In genomic region chr13:112575680-112576079, GRCh38 we compare ENCODE assay signal across 13 cellular contexts. TPM values are rescaled to one million over a fixed set of nuclear protein-coding genes. Genes with fewer than 3 reads are reported as not detected.
DNase-seq lines count a peak whose midpoint lies in the region; ATAC-seq and TF ChIP-seq lines count a peak whose summit lies in the region.
"Had no signal": no experiment of that assay in that cellular context is flagged by ENCODE, and none has a peak within 500 bp of the region (broad histone marks: within the 10 kb centered on the region; RNA-seq: fewer than 3 reads in every experiment).

No MANE protein-coding gene starts in this region.

- CTCF ChIA-PET in activated CD4-positive, alpha-beta T cell treated with anti-CD3 and anti-CD28 coated beads, Interleukin-2, amount 10 ng/mL, durations not matched to agents 7 days and 5 days (lab: Charles Lee): no interaction called here
- CTCF ChIA-PET in SK-N-SH (lab: Yijun Ruan, JAX): interaction anchor here (1.5 kb wide), 1 partner anchor 1101 kb away, joined by 3 read pairs; no protein-coding TSS in a partner anchor

- POLR2A ChIA-PET in activated CD4-positive, alpha-beta T cell treated with anti-CD3 and anti-CD28 coated beads, Interleukin-2, amount 10 ng/mL, durations not matched to agents 7 days and 5 days (lab: Charles Lee): no interaction called here
- POLR2A ChIA-PET in SK-N-SH (lab: Yijun Ruan, JAX): interaction anchor here (0.6 kb wide), 1 partner anchor 25 kb away, joined by 3 read pairs; no protein-coding TSS in a partner anchor

- WGBS in SK-N-SH (ENCODE audit: low lambda C conversion rate): 95% methylated on average over 5 of the region's 5 CpGs

- no peaks in the 10 kb centered on the region for H3F3A ChIP-seq in SK-N-SH (replicated peaks; ENCODE audit: insufficient read depth)

- H3K36me3 ChIP-seq in SK-N-SH (replicated peaks in 1 of 2; ENCODE audit: control insufficient read depth in 1 of 2, insufficient read depth in 2 of 2, low read length in 1 of 2) (peaks cover 0 to 6% of the 10 kb centered on the region in 2 experiments), thoracic aorta (no peaks in the 10 kb centered on the region)

- H3K9me3 Mint-ChIP-seq in activated CD4-positive, alpha-beta T cell treated with anti-CD3 and anti-CD28 coated beads, Interleukin-2, amount 10 ng/mL, durations not matched to agents 7 days and 5 days: peaks cover 5% of the 10 kb centered on the region

- H3K27ac ChIP-seq in SK-N-SH (ENCODE audit: low read depth in 2 of 2, low read length in 1 of 2): no peak overlapping the region
- H3K27ac ChIP-seq in thoracic aorta: peak overlapping the region in 1 of 2 donors; percentile 0

- peaks cover 99% of the 10 kb centered on the region for H3K79me2 ChIP-seq in SK-N-SH (ENCODE audit: insufficient read depth)

- TF ChIP-seq CTCF in SK-N-SH (IDR thresholded peaks at IDR 0.05): no peak
- TF ChIP-seq CTCF in fibroblast of the aortic adventitia (IDR thresholded peaks at IDR 0.05; ENCODE audit: insufficient read depth, low read length): peak; percentile 30
- no peak for TF ChIP-seq CTCF in thoracic aorta (IDR thresholded peaks at IDR 0.05)

- ATAC-seq in thoracic aorta (ENCODE audit: insufficient number of reproducible peaks, low FRiP score, low read depth) (no peak), HG03097 (IDR thresholded peaks at IDR 0.05; ENCODE audit: low FRiP score, unreplicated experiment) (no peak)
- ATAC-seq: activated CD8-positive, alpha-beta memory T cell treated with anti-CD3 and anti-CD28 coated beads, Interleukin-2, amount 10 ng/mL, durations not matched to agents 7 days and 5 days; sciatic nerve had no signal

- H3K4me2 ChIP-seq in SK-N-SH: no peak overlapping the region

- no peak for TF ChIP-seq EP300 in SK-N-SH (IDR thresholded peaks at IDR 0.05; ENCODE audit: borderline replicate concordance in 1 of 2, low read depth in 1 of 2, low read length in 1 of 2)

- H3K27ac Mint-ChIP-seq in activated CD4-positive, alpha-beta T cell treated with anti-CD3 and anti-CD28 coated beads, Interleukin-2, amount 10 ng/mL, durations not matched to agents 7 days and 5 days: peak overlapping the region; percentile 31
- H3K27ac Mint-ChIP-seq: activated CD8-positive, alpha-beta memory T cell treated with anti-CD3 and anti-CD28 coated beads, Interleukin-2, amount 10 ng/mL, durations not matched to agents 7 days and 5 days had no signal

- H3K27me3 ChIP-seq in SK-N-SH (ENCODE audit: insufficient read depth) (no peaks in the 10 kb centered on the region), thoracic aorta (replicated peaks; ENCODE audit: insufficient read depth) (no peaks in the 10 kb centered on the region)

- no peaks in the 10 kb centered on the region for H3K9me2 ChIP-seq in SK-N-SH

- H3K4me1 Mint-ChIP-seq in activated CD4-positive, alpha-beta T cell treated with anti-CD3 and anti-CD28 coated beads, Interleukin-2, amount 10 ng/mL, durations not matched to agents 7 days and 5 days: peaks cover 39% of the 10 kb centered on the region

- no peak for TF ChIP-seq RAD21 in SK-N-SH (IDR thresholded peaks at IDR 0.05; ENCODE audit: low read length)

- DNase-seq in activated CD4-positive, alpha-beta T cell treated with anti-CD3 and anti-CD28 coated beads, Interleukin-2, amount 10 ng/mL, durations not matched to agents 7 days and 5 days: no peak
- DNase-seq in activated CD4-positive, alpha-beta T cell treated with anti-CD3 and anti-CD28 coated beads, Interleukin-2, amount 50 U/mL, for 4 hours: no peak
- DNase-seq in SK-N-SH (peak; percentile 35), fibroblast of the aortic adventitia (ENCODE audit: low read depth) (peak; percentile 64), thoracic aorta (ENCODE audit: low spot score) (no peak), UCSD-AML1 (lab: John Stamatoyannopoulos, UW; ENCODE audit: unreplicated experiment) (no peak), germinal center (ENCODE audit: low spot score) (no peak)
- DNase-seq: activated CD8-positive, alpha-beta memory T cell treated with anti-CD3 and anti-CD28 coated beads, Interleukin-2, amount 10 ng/mL, durations not matched to agents 7 days and 5 days; MV-4-11; NCI-H226; trophoblast cell had no signal

- H4K20me1 ChIP-seq in SK-N-SH (ENCODE audit: insufficient read depth): peaks cover 10% of the 10 kb centered on the region; the same call in 1 of the 2 replicates

- H3K4me1 ChIP-seq in SK-N-SH (ENCODE audit: control insufficient read depth in 1 of 2, insufficient read depth in 2 of 2, low read depth in 1 of 2, low read length in 1 of 2): peaks cover 0 to 14% of the 10 kb centered on the region in 2 experiments; a peak in 2 of 4 replicates
- H3K4me1 ChIP-seq in thoracic aorta (ENCODE audit: control insufficient read depth in 1 of 2, low read depth in 2 of 2): peaks cover 9 to 25% of the 10 kb centered on the region in 2 donors

- no peak overlapping the region for H3K9ac ChIP-seq in SK-N-SH

- H3K4me3 Mint-ChIP-seq in activated CD4-positive, alpha-beta T cell treated with anti-CD3 and anti-CD28 coated beads, Interleukin-2, amount 10 ng/mL, durations not matched to agents 7 days and 5 days: no peak overlapping the region
- H3K4me3 Mint-ChIP-seq: activated CD8-positive, alpha-beta memory T cell treated with anti-CD3 and anti-CD28 coated beads, Interleukin-2, amount 10 ng/mL, durations not matched to agents 7 days and 5 days had no signal

- H3K36me3 Mint-ChIP-seq in activated CD4-positive, alpha-beta T cell treated with anti-CD3 and anti-CD28 coated beads, Interleukin-2, amount 10 ng/mL, durations not matched to agents 7 days and 5 days (ENCODE audit: low read depth): peaks cover 33% of the 10 kb centered on the region

- no peaks in the 10 kb centered on the region for H3K27me3 Mint-ChIP-seq in activated CD4-positive, alpha-beta T cell treated with anti-CD3 and anti-CD28 coated beads, Interleukin-2, amount 10 ng/mL, durations not matched to agents 7 days and 5 days
- H3K27me3 Mint-ChIP-seq: activated CD8-positive, alpha-beta memory T cell treated with anti-CD3 and anti-CD28 coated beads, Interleukin-2, amount 10 ng/mL, durations not matched to agents 7 days and 5 days had no signal

- H3K9me3 ChIP-seq in SK-N-SH: no peaks in the 10 kb centered on the region
- no peaks in the 10 kb centered on the region for H3K9me3 ChIP-seq in thoracic aorta

- no peak overlapping the region for H2AFZ ChIP-seq in SK-N-SH (ENCODE audit: low read depth)

- no peak overlapping the region for H3K4me3 ChIP-seq in SK-N-SH (ENCODE audit: low read depth in 2 of 2, low read length in 1 of 2)
- H3K4me3 ChIP-seq in fibroblast of the aortic adventitia (ENCODE audit: low read depth, low read length): no peak overlapping the region
- peak overlapping the region; percentile 0 for H3K4me3 ChIP-seq in thoracic aorta

TF ChIP-seq in SK-N-SH, 30 proteins besides CTCF, POLR2A, EP300 and RAD21 (continues in another document):
- TF ChIP-seq FOXJ3 (CRISPR knock-in tag; IDR thresholded peaks at IDR 0.05): no peak
- TF ChIP-seq EZH2phosphoT487 (IDR thresholded peaks at IDR 0.05; ENCODE audit: borderline replicate concordance, low read depth): no peak
- TF ChIP-seq TEAD4 (IDR thresholded peaks at IDR 0.05; ENCODE audit: borderline replicate concordance, insufficient read depth): no peak
- no peak for TF ChIP-seq NFIC (IDR thresholded peaks at IDR 0.05; ENCODE audit: borderline replicate concordance)
- TF ChIP-seq SIN3A (IDR thresholded peaks at IDR 0.05; ENCODE audit: borderline replicate concordance, low read depth, low read length): no peak
- no peak for TF ChIP-seq ZBTB33 (IDR thresholded peaks at IDR 0.05; ENCODE audit: borderline replicate concordance, low read depth)
- no peak for TF ChIP-seq TAF1 (IDR thresholded peaks at IDR 0.05; ENCODE audit: borderline replicate concordance, low read depth, low read length)
- no peak for TF ChIP-seq RXRA (IDR thresholded peaks at IDR 0.05; ENCODE audit: borderline replicate concordance, low read depth)
- no peak for TF ChIP-seq MXI1 (IDR thresholded peaks at IDR 0.05; ENCODE audit: low read depth, low read length)
- no peak for TF ChIP-seq USF1 (IDR thresholded peaks at IDR 0.05; ENCODE audit: borderline replicate concordance, low read depth)
- no peak for TF ChIP-seq FOXM1 (IDR thresholded peaks at IDR 0.05; ENCODE audit: low read depth)
- no peak for TF ChIP-seq JUND (IDR thresholded peaks at IDR 0.05)
- TF ChIP-seq TCF12 (IDR thresholded peaks at IDR 0.05): no peak
- no peak for TF ChIP-seq RCOR1 (IDR thresholded peaks at IDR 0.05; ENCODE audit: low read length)
- no peak for TF ChIP-seq GABPA (IDR thresholded peaks at IDR 0.05; ENCODE audit: low read depth)
- TF ChIP-seq GATA2 (CRISPR knock-in tag; IDR thresholded peaks at IDR 0.05): no peak
- no peak for TF ChIP-seq YY1 (IDR thresholded peaks at IDR 0.05; ENCODE audit: low read depth)
- no peak for TF ChIP-seq CHD2 (IDR thresholded peaks at IDR 0.05; ENCODE audit: low read length, partially characterized antibody)

RNA-seq across cellular contexts. Expression of gene TUBGCP3, which starts 12.3 kb away (rescaled TPM):
- total RNA-seq in activated CD4-positive, alpha-beta T cell treated with anti-CD3 and anti-CD28 coated beads, Interleukin-2, amount 10 ng/mL, durations not matched to agents 7 days and 5 days: 10 to 100 TPM; 59.7 to 67.7 TPM
- polyA plus RNA-seq in SK-N-SH (2012; rRNA removed): 16.8 and 16.9 TPM in 2 replicates
- polyA plus RNA-seq in SK-N-SH (2012; cell fraction: cytosol; rRNA removed): 13.8 and 17.1 TPM in 2 replicates
- polyA plus RNA-seq in SK-N-SH (2012; cell fraction: nucleus; rRNA removed): 29.4 and 32.2 TPM in 2 replicates
- total RNA-seq in fibroblast of the aortic adventitia (ENCODE audit: low replicate concordance) (8.6 and 26.8 TPM in 2 replicates), thoracic aorta (10 to 100 TPM; 31.0 to 32.9 TPM)

Comparison
In these comparisons a context has a peak if more than half of its experiments do, and no peak if none do; other contexts are left out.
1. DNase-seq: peak in SK-N-SH (single experiment) and fibroblast of the aortic adventitia (single experiment); none in activated CD4-positive, alpha-beta T cell treated with anti-CD3 and anti-CD28 coated beads, Interleukin-2, amount 10 ng/mL, durations not matched to agents 7 days and 5 days (single experiment), activated CD4-positive, alpha-beta T cell treated with anti-CD3 and anti-CD28 coated beads, Interleukin-2, amount 50 U/mL, for 4 hours (0 of 2), thoracic aorta (single experiment), UCSD-AML1 (single experiment) and germinal center (single experiment).